8 cellular contexts compared by ENCODE assay signal in the genomic region with DNA sequence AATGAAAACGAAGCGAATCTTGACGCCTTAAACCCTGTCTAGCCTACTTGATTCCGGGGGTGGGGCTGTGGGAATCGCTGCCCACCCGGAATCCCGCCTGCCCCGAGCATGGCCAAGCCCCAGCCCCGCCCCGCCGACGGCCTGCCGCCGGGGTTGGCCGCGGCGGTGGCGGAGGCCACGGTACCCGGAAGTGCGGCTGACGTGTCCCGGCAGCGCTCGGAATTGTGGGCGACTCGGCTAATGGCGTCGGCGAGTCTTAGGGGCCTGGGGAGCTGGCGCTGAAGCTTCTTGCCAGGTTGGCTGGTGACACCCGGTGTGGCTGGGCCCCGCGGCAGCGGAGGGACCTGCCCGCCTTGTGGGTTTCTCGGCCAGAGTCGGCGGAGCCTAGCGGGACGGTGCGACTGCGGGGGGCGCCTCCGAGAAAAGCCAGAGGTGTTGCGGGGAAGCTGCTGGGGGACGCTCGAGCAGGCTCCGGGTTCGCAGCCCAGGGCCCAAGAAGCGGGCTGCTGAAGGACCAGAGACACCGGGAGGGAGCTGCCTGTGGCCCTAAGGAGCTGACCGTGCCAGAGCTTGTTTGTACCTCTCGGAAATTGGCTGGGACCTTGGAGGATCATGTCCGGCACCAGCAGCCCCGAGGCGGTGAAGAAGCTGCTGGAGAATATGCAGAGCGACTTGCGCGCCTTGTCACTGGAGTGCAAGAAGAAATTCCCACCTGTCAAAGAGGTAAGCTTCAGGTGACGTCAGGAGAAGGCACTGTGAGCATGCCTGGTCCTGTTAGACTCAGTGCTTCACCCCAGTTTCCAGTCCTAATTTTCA. TPM values are rescaled to one million over a fixed set of nuclear protein-coding genes. Genes with fewer than 3 reads are reported as not detected.
A peak's percentile ranks its signal among the peaks of the same experiment; 100 is the strongest.
DNase-seq lines count a peak whose midpoint lies in the region; ATAC-seq and TF ChIP-seq lines count a peak whose summit lies in the region.

A gene with protein sequence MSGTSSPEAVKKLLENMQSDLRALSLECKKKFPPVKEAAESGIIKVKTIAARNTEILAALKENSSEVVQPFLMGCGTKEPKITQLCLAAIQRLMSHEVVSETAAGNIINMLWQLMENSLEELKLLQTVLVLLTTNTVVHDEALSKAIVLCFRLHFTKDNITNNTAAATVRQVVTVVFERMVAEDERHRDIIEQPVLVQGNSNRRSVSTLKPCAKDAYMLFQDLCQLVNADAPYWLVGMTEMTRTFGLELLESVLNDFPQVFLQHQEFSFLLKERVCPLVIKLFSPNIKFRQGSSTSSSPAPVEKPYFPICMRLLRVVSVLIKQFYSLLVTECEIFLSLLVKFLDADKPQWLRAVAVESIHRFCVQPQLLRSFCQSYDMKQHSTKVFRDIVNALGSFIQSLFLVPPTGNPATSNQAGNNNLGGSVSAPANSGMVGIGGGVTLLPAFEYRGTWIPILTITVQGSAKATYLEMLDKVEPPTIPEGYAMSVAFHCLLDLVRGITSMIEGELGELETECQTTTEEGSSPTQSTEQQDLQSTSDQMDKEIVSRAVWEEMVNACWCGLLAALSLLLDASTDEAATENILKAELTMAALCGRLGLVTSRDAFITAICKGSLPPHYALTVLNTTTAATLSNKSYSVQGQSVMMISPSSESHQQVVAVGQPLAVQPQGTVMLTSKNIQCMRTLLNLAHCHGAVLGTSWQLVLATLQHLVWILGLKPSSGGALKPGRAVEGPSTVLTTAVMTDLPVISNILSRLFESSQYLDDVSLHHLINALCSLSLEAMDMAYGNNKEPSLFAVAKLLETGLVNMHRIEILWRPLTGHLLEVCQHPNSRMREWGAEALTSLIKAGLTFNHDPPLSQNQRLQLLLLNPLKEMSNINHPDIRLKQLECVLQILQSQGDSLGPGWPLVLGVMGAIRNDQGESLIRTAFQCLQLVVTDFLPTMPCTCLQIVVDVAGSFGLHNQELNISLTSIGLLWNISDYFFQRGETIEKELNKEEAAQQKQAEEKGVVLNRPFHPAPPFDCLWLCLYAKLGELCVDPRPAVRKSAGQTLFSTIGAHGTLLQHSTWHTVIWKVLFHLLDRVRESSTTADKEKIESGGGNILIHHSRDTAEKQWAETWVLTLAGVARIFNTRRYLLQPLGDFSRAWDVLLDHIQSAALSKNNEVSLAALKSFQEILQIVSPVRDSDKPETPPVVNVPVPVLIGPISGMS (N-terminal part only) (plus strand): TSS at position 231 of the 816 bp plus-strand sequence. CDS start 382 bp downstream, at position 613.

- no peaks in the 10 kb centered on the region for H3K36me3 ChIP-seq in liver (ENCODE audit: control insufficient read depth in 4 of 4, insufficient read depth in 3 of 4, low read depth in 1 of 4, low read length in 3 of 4)

- peaks cover 24% of the 10 kb centered on the region for H3K36me3 Mint-ChIP-seq in dendritic cell treated with granulocyte-macrophage colony-stimulating factor and Interleukin-4, amounts not matched to agents 40 ng/mL and 50 ng/mL, for 4 days (ENCODE audit: low read depth)

- intact Hi-C loops in dendritic cell treated with granulocyte-macrophage colony-stimulating factor and Interleukin-4, amounts not matched to agents 40 ng/mL and 50 ng/mL, for 4 days (cut with micrococcal nuclease), result loop anchor here (5.0 kb wide), 1 partner anchor 135 kb away; no protein-coding TSS in a partner anchor

- ATAC-seq in GM19351 (IDR thresholded peaks at IDR 0.05; ENCODE audit: unreplicated experiment) (peak; percentile 97), HG03520 (IDR thresholded peaks at IDR 0.05; ENCODE audit: unreplicated experiment) (peak; percentile 97)

- no peaks in the 10 kb centered on the region for H3K9me3 ChIP-seq in liver (ENCODE audit: control insufficient read depth in 4 of 4, low read length in 3 of 4)

- peak within 1 kb of the TSS; percentile 96 to 99 for H3K9ac ChIP-seq in liver (ENCODE audit: low read depth in 1 of 2, low read length in 2 of 2)

- peaks cover 3% of the 10 kb centered on the region for H3K27me3 Mint-ChIP-seq in dendritic cell treated with granulocyte-macrophage colony-stimulating factor and Interleukin-4, amounts not matched to agents 40 ng/mL and 50 ng/mL, for 4 days

- TF ChIP-seq RAD21 in liver (IDR thresholded peaks at IDR 0.05), result peak in 1 of 2 donors; percentile 17

- peak within 1 kb of the TSS; percentile 89 to 93 for H3K27ac ChIP-seq in liver (ENCODE audit: low read depth in 1 of 2, low read length in 2 of 2)

- H3K4me3 ChIP-seq in liver (ENCODE audit: low read depth in 1 of 3, low read length in 3 of 3), result peak within 1 kb of the TSS; percentile 87 to 100 (median 93)

- no peaks in the 10 kb centered on the region for H3K27me3 ChIP-seq in liver (ENCODE audit: control insufficient read depth in 4 of 4, insufficient read depth in 4 of 4, low read length in 3 of 4)

- no peak for TF ChIP-seq CTCF in liver (IDR thresholded peaks at IDR 0.05; ENCODE audit: low read depth, low read length, missing input control)

- peak within 1 kb of the TSS; percentile 96 for H3K27ac Mint-ChIP-seq in dendritic cell treated with granulocyte-macrophage colony-stimulating factor and Interleukin-4, amounts not matched to agents 40 ng/mL and 50 ng/mL, for 4 days

- under 1% methylated on average over 61 of the region's 61 CpGs for WGBS in liver

- H3K4me1 ChIP-seq in liver (ENCODE audit: control insufficient read depth in 4 of 4, insufficient read depth in 4 of 4, low read length in 3 of 4), result peaks cover 6 to 19% (median 13%) of the 10 kb centered on the region in 4 donors

- peaks cover 20% of the 10 kb centered on the region for H3K4me1 Mint-ChIP-seq in dendritic cell treated with granulocyte-macrophage colony-stimulating factor and Interleukin-4, amounts not matched to agents 40 ng/mL and 50 ng/mL, for 4 days (ENCODE audit: low read depth)

- peak within 1 kb of the TSS; percentile 99 for H3K4me3 Mint-ChIP-seq in dendritic cell treated with granulocyte-macrophage colony-stimulating factor and Interleukin-4, amounts not matched to agents 40 ng/mL and 50 ng/mL, for 4 days

- peaks cover 22% of the 10 kb centered on the region for H3K9me3 Mint-ChIP-seq in dendritic cell treated with granulocyte-macrophage colony-stimulating factor and Interleukin-4, amounts not matched to agents 40 ng/mL and 50 ng/mL, for 4 days

- DNase-seq in C1 segment of cervical spinal cord (lab: John Stamatoyannopoulos, UW), result peak; percentile 21 to 93 (median 86)
- DNase-seq in NCI-H748 treated with DMSO at 0.1 percent for 48 hours (lab: John Stamatoyannopoulos, UW), result peak; percentile 63
- DNase-seq in activated CD4-positive, alpha-beta T cell treated with anti-CD3 and anti-CD28 coated beads, Interleukin-2, amount 50 U/mL, for 4 hours, result peak; percentile 75 to 77
- peak; percentile 87 for DNase-seq in stimulated activated CD4-positive, alpha-beta T cell treated with anti-CD3 and anti-CD28 coated beads, Interleukin-4, amount 100 ng/mL, for 1 hour

TF ChIP-seq in liver, 16 proteins besides CTCF, POLR2A, EP300 and RAD21:
- TF ChIP-seq HNF4A (conservative IDR thresholded peaks at IDR 0.05) (no peak), REST (IDR thresholded peaks at IDR 0.05) (peak; percentile 27), RXRA (IDR thresholded peaks at IDR 0.05) (no peak), GABPA (IDR thresholded peaks at IDR 0.05 in 1 of 2, conservative IDR thresholded peaks at IDR 0.05 in 1 of 2) (peak in 1 of 2 donors; percentile 86), HNF4G (IDR thresholded peaks at IDR 0.05) (no peak), SP1 (IDR thresholded peaks at IDR 0.05) (no peak), YY1 (IDR thresholded peaks at IDR 0.05) (peak; percentile 97)

RNA-seq across cellular contexts. Expression of the gene that starts here (rescaled TPM):
- 10 to 100 TPM; 31.1 to 69.9 TPM for total RNA-seq in liver
- 10 to 100 TPM in 1 of 2 donors, 1 to 10 TPM in 1; 7.5 to 20.5 TPM for polyA plus RNA-seq in liver

Comparison
In these comparisons a context has a peak if more than half of its experiments do, and no peak if none do; other contexts are left out.
1. Peak in every context shown above with its lines: DNase-seq, ATAC-seq, H3K4me3 ChIP-seq and H3K27ac ChIP-seq.